ENCODE assay signal across 20 cellular contexts in genomic region chr6:81241126-81241525, GRCh38.
"Had no signal": no experiment of that assay in that cellular context is flagged by ENCODE, and none has a peak within 500 bp of the region (broad histone marks: within the 10 kb centered on the region; RNA-seq: fewer than 3 reads in every experiment).

No MANE protein-coding gene starts in this region.

- H3K4me1 ChIP-seq: ascending aorta, colonic mucosa, foreskin keratinocyte, tibial nerve, vagina had no signal

- H3K9me3 ChIP-seq: colonic mucosa, neutrophil, vagina had no signal

- DNase-seq: activated CD4-positive, alpha-beta T cell treated with anti-CD3 and anti-CD28 coated beads for 36 hours; activated CD8-positive, alpha-beta memory T cell treated with anti-CD3 and anti-CD28 coated beads, Interleukin-2, amount 50 U/mL, for 4 hours; activated CD8-positive, alpha-beta T cell treated with anti-CD3 and anti-CD28 coated beads for 36 hours; activated naive CD8-positive, alpha-beta T cell treated with anti-CD3 and anti-CD28 coated beads, Interleukin-2, amount 10 ng/mL, durations not matched to agents 7 days and 5 days; activated T-cell treated with anti-CD3 and anti-CD28 coated beads, Interleukin-2, amount 50 U/mL, for 72 hours; colonic mucosa; effector CD8-positive, alpha-beta T cell; immature natural killer cell; naive thymus-derived CD4-positive, alpha-beta T cell; posterior cingulate gyrus; stimulated activated naive B cell treated with anti-CD40 and anti-IgM and Interleukin-4, amounts not matched to agents 10 μg/mL and 1 μg/mL and 100 μg/mL, for 72 hours had no signal

- H3K27ac ChIP-seq: ascending aorta, colonic mucosa, epithelial cell of prostate, foreskin keratinocyte, neutrophil, tibial nerve, vagina, VCaP had no signal

- H3K4me2 ChIP-seq: smooth muscle cell had no signal

- H3K27me3 ChIP-seq: ascending aorta, colonic mucosa, foreskin keratinocyte, neutrophil, tibial nerve, vagina had no signal

- ATAC-seq: activated CD4-positive, alpha-beta T cell treated with anti-CD3 and anti-CD28 coated beads for 36 hours; activated CD8-positive, alpha-beta T cell treated with anti-CD3 and anti-CD28 coated beads for 36 hours; activated T-cell treated with anti-CD3 and anti-CD28 coated beads, Interleukin-2, amount 50 U/mL, for 72 hours; foreskin keratinocyte; naive thymus-derived CD4-positive, alpha-beta T cell; stimulated activated naive B cell treated with anti-CD40 and anti-IgM and Interleukin-4, amounts not matched to agents 10 μg/mL and 1 μg/mL and 100 μg/mL, for 72 hours had no signal

- H3K36me3 ChIP-seq: ascending aorta, colonic mucosa, neutrophil, tibial nerve, vagina had no signal

- H3K4me3 ChIP-seq: ascending aorta, colonic mucosa, lung, smooth muscle cell, tibial nerve, vagina had no signal
